8 cellular contexts compared by ENCODE assay signal in the genomic region with DNA sequence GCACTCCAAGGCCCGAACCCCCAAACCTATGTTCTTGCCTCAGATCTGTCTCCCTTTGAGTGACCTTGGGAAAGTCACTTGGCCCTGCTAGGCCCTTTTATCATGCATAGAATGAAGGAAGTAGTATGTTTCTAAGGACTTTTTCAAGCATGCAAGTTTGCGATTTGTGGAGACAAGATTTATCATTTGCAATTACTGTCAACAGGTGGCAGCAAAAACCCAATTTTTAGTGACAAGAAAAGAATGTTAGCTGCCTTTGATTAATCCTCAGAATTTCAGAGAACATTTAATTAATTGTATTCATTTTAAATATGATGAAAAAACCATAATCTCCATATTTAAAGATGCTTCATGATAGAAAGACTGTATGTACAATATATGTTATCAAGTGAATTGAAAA. TPM values are rescaled to one million over a fixed set of nuclear protein-coding genes. Genes with fewer than 3 reads are reported as not detected.
DNase-seq lines count a peak whose midpoint lies in the region; ATAC-seq and TF ChIP-seq lines count a peak whose summit lies in the region.

No MANE protein-coding gene starts in this region.

- no peak overlapping the region for H3K4me2 ChIP-seq in smooth muscle cell

- 33% methylated on average over 2 of the region's 2 CpGs for WGBS in smooth muscle cell (ENCODE audit: low lambda C conversion rate)

- peaks cover 5% of the 10 kb centered on the region for H3K4me1 ChIP-seq in smooth muscle cell (ENCODE audit: low read depth)

- no peaks in the 10 kb centered on the region for H3K9me3 ChIP-seq in smooth muscle cell (replicated peaks; ENCODE audit: low read depth)

- H3K27me3 ChIP-seq in smooth muscle cell (ENCODE audit: low read depth) = no peaks in the 10 kb centered on the region

- TF ChIP-seq CTCF in fibroblast of the aortic adventitia (IDR thresholded peaks at IDR 0.05; ENCODE audit: insufficient read depth, low read length) (peak; percentile 50), smooth muscle cell (IDR thresholded peaks at IDR 0.05; ENCODE audit: borderline replicate concordance, insufficient read depth, poor library complexity, severe bottlenecking) (peak; percentile 57)

- ATAC-seq in SK-N-SH treated with all-trans-retinoic acid at 6 μM for 48 hours = peak; percentile 39; the same call in 2 of the 3 replicates
- ATAC-seq in HG03378 (IDR thresholded peaks at IDR 0.05; ENCODE audit: unreplicated experiment) = no peak

- no peak overlapping the region for H3K9ac ChIP-seq in smooth muscle cell (ENCODE audit: low read depth)

- no peaks in the 10 kb centered on the region for H3F3A ChIP-seq in smooth muscle cell (ENCODE audit: low read depth)

- no peak overlapping the region for H2AFZ ChIP-seq in smooth muscle cell (ENCODE audit: low read depth)

- no peak overlapping the region for H3K27ac ChIP-seq in smooth muscle cell (ENCODE audit: low read depth)

- H4K20me1 ChIP-seq in smooth muscle cell (ENCODE audit: low read depth) = no peaks in the 10 kb centered on the region

- H3K79me2 ChIP-seq in smooth muscle cell (ENCODE audit: low read depth) = no peaks in the 10 kb centered on the region

- H3K4me3 ChIP-seq in fibroblast of the aortic adventitia (ENCODE audit: low read depth, low read length) (no peak overlapping the region), smooth muscle cell (no peak overlapping the region)

- H3K36me3 ChIP-seq in smooth muscle cell (ENCODE audit: low read depth) = no peaks in the 10 kb centered on the region

- DNase-seq in SIG-M5 treated with dmso at 0.1 percent for 504 hours (lab: John Stamatoyannopoulos, UW; ENCODE audit: unreplicated experiment) (peak; percentile 13), SIG-M5 (lab: John Stamatoyannopoulos, UW) (no peak), KG1 (lab: John Stamatoyannopoulos, UW) (peak; percentile 41), fibroblast of the aortic adventitia (ENCODE audit: low read depth) (peak; percentile 82), smooth muscle cell (lab: John Stamatoyannopoulos, UW; ENCODE audit: unreplicated experiment) (no peak), activated gamma-delta T cell treated with Interleukin-2 at 50 U/mL for 16 hours (no peak)

TF ChIP-seq in SK-N-SH treated with all-trans-retinoic acid at 6 μM for 48 hours, 23 proteins besides CTCF, POLR2A, EP300 and RAD21:
- TF ChIP-seq ZNF565 (CRISPR knock-in tag; conservative IDR thresholded peaks at IDR 0.05; ENCODE audit: low read depth) (no peak), GLIS3 (CRISPR knock-in tag; IDR thresholded peaks at IDR 0.05) (no peak), PPARA (CRISPR knock-in tag; IDR thresholded peaks at IDR 0.05; ENCODE audit: borderline replicate concordance) (no peak), ZFP30 (CRISPR knock-in tag; IDR thresholded peaks at IDR 0.05) (no peak), TCF4 (CRISPR knock-in tag; IDR thresholded peaks at IDR 0.05; ENCODE audit: borderline replicate concordance) (no peak)
- TF ChIP-seq, protein P1, sequence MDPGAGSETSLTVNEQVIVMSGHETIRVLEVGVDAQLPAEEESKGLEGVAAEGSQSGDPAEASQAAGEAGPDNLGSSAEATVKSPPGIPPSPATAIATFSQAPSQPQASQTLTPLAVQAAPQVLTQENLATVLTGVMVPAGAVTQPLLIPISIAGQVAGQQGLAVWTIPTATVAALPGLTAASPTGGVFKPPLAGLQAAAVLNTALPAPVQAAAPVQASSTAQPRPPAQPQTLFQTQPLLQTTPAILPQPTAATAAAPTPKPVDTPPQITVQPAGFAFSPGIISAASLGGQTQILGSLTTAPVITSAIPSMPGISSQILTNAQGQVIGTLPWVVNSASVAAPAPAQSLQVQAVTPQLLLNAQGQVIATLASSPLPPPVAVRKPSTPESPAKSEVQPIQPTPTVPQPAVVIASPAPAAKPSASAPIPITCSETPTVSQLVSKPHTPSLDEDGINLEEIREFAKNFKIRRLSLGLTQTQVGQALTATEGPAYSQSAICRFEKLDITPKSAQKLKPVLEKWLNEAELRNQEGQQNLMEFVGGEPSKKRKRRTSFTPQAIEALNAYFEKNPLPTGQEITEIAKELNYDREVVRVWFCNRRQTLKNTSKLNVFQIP (CRISPR knock-in tag; IDR thresholded peaks at IDR 0.05; ENCODE audit: borderline replicate concordance, low read depth) = no peak
TF ChIP-seq in SK-N-SH treated with all-trans-retinoic acid at 6 μM for 48 hours: peak in this region for 0.

RNA-seq across cellular contexts. Expression of gene PREP, which starts 28.3 kb away (rescaled TPM):
- total RNA-seq in fibroblast of the aortic adventitia (ENCODE audit: low replicate concordance) (9.0 and 18.1 TPM in 2 replicates), smooth muscle cell (21.2 and 23.4 TPM in 2 replicates)
- 33.2 and 42.4 TPM in 2 replicates for polyA plus RNA-seq in smooth muscle cell

Comparison
In these comparisons a context has a peak if more than half of its experiments do, and no peak if none do; other contexts are left out.
1. DNase-seq: peak in SIG-M5 treated with dmso at 0.1 percent for 504 hours (single experiment), KG1 (single experiment) and fibroblast of the aortic adventitia (single experiment); none in SIG-M5 (single experiment), smooth muscle cell (single experiment) and activated gamma-delta T cell treated with Interleukin-2 at 50 U/mL for 16 hours (single experiment).